ENCODE assay signal across 9 cellular contexts in genomic region chr2:71510196-71510807, GRCh38. TPM values are rescaled to one million over a fixed set of nuclear protein-coding genes. Genes with fewer than 3 reads are reported as not detected.
DNase-seq lines count a peak whose midpoint lies in the region; ATAC-seq, FAIRE-seq and TF ChIP-seq lines count a peak whose summit lies in the region.
"Had no signal": no experiment of that assay in that cellular context is flagged by ENCODE, and none has a peak within 500 bp of the region (broad histone marks: within the 10 kb centered on the region; RNA-seq: fewer than 3 reads in every experiment).

No MANE protein-coding gene starts in this region.

- TF ChIP-seq CTCF in DND-41 (IDR thresholded peaks at IDR 0.05; ENCODE audit: borderline replicate concordance, extremely low read depth, low read length, poor library complexity, severe bottlenecking) (peak; percentile 92), H1 (IDR thresholded peaks at IDR 0.05; ENCODE audit: control extremely low read depth in 1 of 3, insufficient read depth in 1 of 3, low read depth in 1 of 3, low read length in 3 of 3) (peak; percentile 90 to 97 (median 95))

- DNase-seq in DND-41 (peak; percentile 67), NCI-H748 treated with DMSO at 0.1 percent for 48 hours (lab: John Stamatoyannopoulos, UW) (peak; percentile 30), H1 (ENCODE audit: low read depth in 1 of 2, low spot score in 2 of 2) (peak in 1 of 2 experiments; percentile 92), midbrain (lab: John Stamatoyannopoulos, UW) (peak; percentile 59)
- DNase-seq in activated CD8-positive, alpha-beta memory T cell treated with anti-CD3 and anti-CD28 coated beads for 24 hours = peak; percentile 85
- DNase-seq in stimulated activated CD8-positive, alpha-beta memory T cell treated with anti-CD3 and anti-CD28 coated beads, Interleukin-4, amount 100 ng/mL, for 24 hours (ENCODE audit: low read depth) = peak; percentile 54

- H4K8ac ChIP-seq in H1 (ENCODE audit: extremely low read depth, insufficient read depth, low read length) = no peak overlapping the region

- no peaks in the 10 kb centered on the region for H3K23me2 ChIP-seq in H1 (ENCODE audit: low read depth, low read length)

- no peak overlapping the region for H3K56ac ChIP-seq in H1 (replicated peaks; ENCODE audit: insufficient read length, low read depth, low read length)

- H3K79me1 ChIP-seq in H1 (ENCODE audit: low read depth, low read length) = no peaks in the 10 kb centered on the region

- H3K27ac ChIP-seq in DND-41 (ENCODE audit: low read length) = no peak overlapping the region
- H3K27ac ChIP-seq in H1 (ENCODE audit: low read depth, low read length) = no peak overlapping the region

- H4K20me1 ChIP-seq in DND-41 (ENCODE audit: insufficient read depth, low read length) (no peaks in the 10 kb centered on the region; the same call in 1 of the 2 replicates), H1 (replicated peaks in 1 of 2; ENCODE audit: control insufficient read depth in 1 of 2, insufficient read depth in 2 of 2, low read length in 2 of 2) (no peaks in the 10 kb centered on the region)

- WGBS in H1 (ENCODE audit: extremely low coverage in 1 of 2, insufficient coverage in 1 of 2, insufficient read length in 1 of 2, insufficient replicate concordance in 2 of 2, low coverage in 1 of 2, low lambda C conversion rate in 2 of 2, missing lambda C conversion rate in 1 of 2), 2 experiments = 40% methylated on average over 6 of the region's 6 CpGs; no CpG with 5 or more reads in 1 of the 2 experiments

- no peak overlapping the region for H3K4me3 ChIP-seq in DND-41 (ENCODE audit: low read depth in 1 of 2, low read length in 2 of 2)
- no peak overlapping the region for H3K4me3 ChIP-seq in H1 (ENCODE audit: extremely low read depth in 1 of 4, insufficient read depth in 2 of 4, low read depth in 3 of 4, low read length in 4 of 4)

- no peak overlapping the region for H2BK20ac ChIP-seq in H1 (ENCODE audit: low read length)

- H2AFZ ChIP-seq in DND-41 (ENCODE audit: low read depth, low read length) = no peak overlapping the region
- no peak overlapping the region for H2AFZ ChIP-seq in H1 (ENCODE audit: low read length)

- H3K9ac ChIP-seq in DND-41 (ENCODE audit: low read depth, low read length) = no peak overlapping the region
- no peak overlapping the region for H3K9ac ChIP-seq in H1 (replicated peaks in 1 of 4; ENCODE audit: extremely low read depth in 1 of 4, low read depth in 3 of 4, low read length in 3 of 4)

- POLR2A ChIA-PET in H1 (lab: Charles Lee; ENCODE audit: partially characterized antibody) = interaction anchor here (0.5 to 1.0 kb wide), 2 partner anchors 71 to 86 kb away, joined by 3 to 4 read pairs; no protein-coding TSS in a partner anchor

- no peak overlapping the region for H4K5ac ChIP-seq in H1 (ENCODE audit: insufficient read length, low read depth, low read length)

- H2AK5ac ChIP-seq in H1 (ENCODE audit: low read depth, low read length) = no peak overlapping the region

- no peak overlapping the region; the same call in 1 of the 2 replicates for H2BK5ac ChIP-seq in H1 (ENCODE audit: low read depth, low read length)

- no peak overlapping the region for H2BK12ac ChIP-seq in H1 (ENCODE audit: low read depth, low read length)

- H3K27me3 ChIP-seq in DND-41 (ENCODE audit: insufficient read depth, low read length, poor library complexity) (no peaks in the 10 kb centered on the region), H1 (replicated peaks in 1 of 4; ENCODE audit: control insufficient read depth in 3 of 4, extremely low read depth in 1 of 4, insufficient read depth in 3 of 4, low read length in 3 of 4) (no peaks in the 10 kb centered on the region)

- H3K79me2 ChIP-seq in DND-41 (ENCODE audit: insufficient read depth, low read length) = no peaks in the 10 kb centered on the region
- no peaks in the 10 kb centered on the region for H3K79me2 ChIP-seq in H1 (ENCODE audit: control insufficient read depth in 1 of 2, insufficient read depth in 2 of 2, low read length in 2 of 2)

- peak; percentile 90 for ATAC-seq in DND-41 (ENCODE audit: insufficient read depth, low read depth)
- peak; percentile 52 for ATAC-seq in HG02642 (IDR thresholded peaks at IDR 0.05; ENCODE audit: poor library complexity, unreplicated experiment)
- ATAC-seq in GM21526 (IDR thresholded peaks at IDR 0.05; ENCODE audit: low FRiP score, unreplicated experiment) = no peak

- no peaks in the 10 kb centered on the region for H3K9me3 ChIP-seq in DND-41 (ENCODE audit: insufficient read depth, low read length, severe bottlenecking)
- H3K9me3 ChIP-seq in H1 (ENCODE audit: insufficient read depth in 2 of 2, low read depth in 1 of 2, low read length in 1 of 2) = no peaks in the 10 kb centered on the region

- no peak overlapping the region for H2BK120ac ChIP-seq in H1 (replicated peaks; ENCODE audit: low read depth, low read length)

- TF ChIP-seq RAD21 in H1 (IDR thresholded peaks at IDR 0.05 in 1 of 2, conservative IDR thresholded peaks at IDR 0.05 in 1 of 2; ENCODE audit: low read depth in 2 of 2, low read length in 2 of 2) = peak; percentile 97 to 98

- H3K4me1 ChIP-seq in DND-41 (ENCODE audit: insufficient read depth, low read length) (no peaks in the 10 kb centered on the region), H1 (replicated peaks in 1 of 4; ENCODE audit: control insufficient read depth in 3 of 4, insufficient read depth in 4 of 4, low read length in 3 of 4) (no peaks in the 10 kb centered on the region; a peak in 1 of 7 replicates)

- no peak for TF ChIP-seq POLR2A in H1 (IDR thresholded peaks at IDR 0.05; ENCODE audit: control extremely low read depth in 1 of 2, low read depth in 2 of 2, low read length in 2 of 2)

- CTCF ChIA-PET in H1 (lab: Charles Lee; ENCODE audit: partially characterized antibody) = interaction anchor here (0.6 to 12.6 kb wide), 28 partner anchors 8 to 359 kb away, joined by 3 to 238 read pairs (median 4); partner anchors contain the start of gene DYSF

- FAIRE-seq in H1 (lab: Jason Lieb, UNC) = peak; percentile 52
- FAIRE-seq: colon had no signal

- H3K36me3 ChIP-seq in DND-41 (ENCODE audit: insufficient read depth, low read length) (no peaks in the 10 kb centered on the region), H1 (ENCODE audit: control insufficient read depth in 2 of 4, insufficient read depth in 4 of 4, low read length in 3 of 4) (no peaks in the 10 kb centered on the region)

- TF ChIP-seq EP300 in H1 (IDR thresholded peaks at IDR 0.05; ENCODE audit: borderline replicate concordance in 1 of 2, low read depth in 2 of 2, low read length in 2 of 2) = no peak

- no peak overlapping the region for H3K23ac ChIP-seq in H1 (ENCODE audit: insufficient read length)

- 0 out of 2 replicates have a peak overlapping the region, but pooled peaks have one; percentile 46 for H2BK15ac ChIP-seq in H1 (ENCODE audit: low read length)

- no peak overlapping the region for H3K14ac ChIP-seq in H1 (ENCODE audit: insufficient read length)

- no peak overlapping the region for H3K4me2 ChIP-seq in DND-41 (ENCODE audit: insufficient read depth, low read length)
- no peak overlapping the region for H3K4me2 ChIP-seq in H1 (ENCODE audit: insufficient read depth in 1 of 2, low read depth in 2 of 2, low read length in 2 of 2)

- H3K18ac ChIP-seq in H1 (ENCODE audit: extremely low read depth, low read length) = no peak overlapping the region

- H3K4ac ChIP-seq in H1 (replicated peaks; ENCODE audit: insufficient read length, low read depth, low read length) = no peak overlapping the region

- no peak overlapping the region for H4K91ac ChIP-seq in H1 (replicated peaks; ENCODE audit: insufficient read length, low read length)

TF ChIP-seq in H1, 55 proteins besides CTCF, POLR2A, EP300 and RAD21:
- TF ChIP-seq CEBPB (IDR thresholded peaks at IDR 0.05; ENCODE audit: low read depth, low read length) (0 out of 2 replicates have a peak, but pooled peaks have one; percentile 8), CREB1 (IDR thresholded peaks at IDR 0.05) (no peak), TEAD4 (IDR thresholded peaks at IDR 0.05; ENCODE audit: low read depth, low read length) (0 out of 2 replicates have a peak, but pooled peaks have one; percentile 39), YY1 (IDR thresholded peaks at IDR 0.05; ENCODE audit: low read depth, low read length) (0 out of 2 replicates have a peak, but pooled peaks have one; percentile 29), BACH1 (IDR thresholded peaks at IDR 0.05; ENCODE audit: low read length) (peak; percentile 30; the same call in 1 of the 2 replicates), BCL11A (IDR thresholded peaks at IDR 0.05; ENCODE audit: low read depth in 2 of 2, low read length in 2 of 2) (no peak)

RNA-seq across cellular contexts. Expression of gene DYSF, which starts 56.9 kb away (rescaled TPM):
- total RNA-seq in H1 (2021; fragmentation: NEBNext Ultra II Directional; extraction: Animal tissue kit (Norgen Biotek cat#: 25700)) = 7.1 and 8.5 TPM in 2 replicates
- 5.8 and 6.6 TPM in 2 replicates for polyA plus RNA-seq in H1 (2011; rRNA removed)
- polyA plus RNA-seq in H1 (2011; cell fraction: cytosol; rRNA removed) = 2.5 TPM
- polyA plus RNA-seq in H1 (2011; cell fraction: nucleus; rRNA removed) = 9.9 TPM
- 6.1 to 8.1 TPM (median 7.4 TPM) in 4 replicates for polyA plus RNA-seq in H1 (2012, experiment 1 of 2)
- 6.2 TPM for polyA plus RNA-seq in H1 (2012, experiment 2 of 2)
- polyA plus RNA-seq in H1 (2013, experiment 1 of 2) = 4.5 TPM
- 3.6 TPM for polyA plus RNA-seq in H1 (2013, experiment 2 of 2)
- polyA minus RNA-seq in H1 (2011; rRNA and poly(A)+ RNA removed) = 7.3 and 8.0 TPM in 2 replicates
- 6.2 TPM for polyA minus RNA-seq in H1 (2011; cell fraction: cytosol; rRNA and poly(A)+ RNA removed)
- polyA minus RNA-seq in H1 (2011; cell fraction: nucleus; rRNA and poly(A)+ RNA removed) = 6.8 TPM
